1 cellular context compared by ENCODE assay signal in the genomic region with DNA sequence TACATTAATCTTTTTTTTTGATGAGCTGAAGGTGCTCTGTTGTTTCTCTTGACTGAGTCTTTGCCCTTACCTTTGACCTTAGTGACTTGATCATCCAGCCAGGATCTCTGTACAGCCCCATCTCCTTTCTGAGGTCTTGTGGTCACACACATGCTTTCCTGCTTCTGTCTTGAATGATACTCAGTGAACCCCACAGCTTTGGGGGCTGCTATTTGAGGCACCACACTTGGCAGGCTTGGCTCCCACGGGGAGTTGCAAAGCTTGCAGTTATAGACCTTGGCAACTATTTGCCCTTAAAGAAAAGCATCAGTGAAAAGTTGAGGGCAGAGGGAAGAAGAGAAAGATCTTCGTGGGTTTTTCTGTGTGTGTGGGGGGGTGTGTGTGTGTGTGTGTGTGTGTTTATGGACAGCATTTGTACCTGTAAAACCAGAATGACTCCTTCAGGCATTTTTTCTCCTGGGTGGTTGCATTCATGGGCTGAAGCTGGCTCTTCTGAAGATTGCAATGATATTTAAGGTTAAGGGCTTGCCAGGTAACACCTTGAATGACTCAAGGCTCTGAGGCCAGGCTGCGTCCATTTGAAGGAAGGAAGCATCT.
TF ChIP-seq lines count a peak whose summit lies in the region.

No MANE protein-coding gene starts in this region.

TF ChIP-seq in GM12878, 131 proteins besides CTCF, POLR2A, EP300 and RAD21 (continued from another document):
- peak; percentile 51; the same call in 1 of the 2 replicates for TF ChIP-seq PML (IDR thresholded peaks at IDR 0.05; ENCODE audit: low read length)
- TF ChIP-seq NKRF (conservative IDR thresholded peaks at IDR 0.05), result no peak
- 0 out of 2 replicates have a peak, but pooled peaks have one; percentile 35 for TF ChIP-seq CREB1 (IDR thresholded peaks at IDR 0.05; ENCODE audit: low read depth)
- TF ChIP-seq SREBF2 (IDR thresholded peaks at IDR 0.05; ENCODE audit: low read length), result no peak
- no peak for TF ChIP-seq MYC (IDR thresholded peaks at IDR 0.05; ENCODE audit: insufficient read depth, insufficient read length, insufficient replicate concordance, low read length, severe bottlenecking)
- TF ChIP-seq BCLAF1 (IDR thresholded peaks at IDR 0.05), result no peak
